Comparison of ENCODE assay signal across 22 cellular contexts in the genomic region with DNA sequence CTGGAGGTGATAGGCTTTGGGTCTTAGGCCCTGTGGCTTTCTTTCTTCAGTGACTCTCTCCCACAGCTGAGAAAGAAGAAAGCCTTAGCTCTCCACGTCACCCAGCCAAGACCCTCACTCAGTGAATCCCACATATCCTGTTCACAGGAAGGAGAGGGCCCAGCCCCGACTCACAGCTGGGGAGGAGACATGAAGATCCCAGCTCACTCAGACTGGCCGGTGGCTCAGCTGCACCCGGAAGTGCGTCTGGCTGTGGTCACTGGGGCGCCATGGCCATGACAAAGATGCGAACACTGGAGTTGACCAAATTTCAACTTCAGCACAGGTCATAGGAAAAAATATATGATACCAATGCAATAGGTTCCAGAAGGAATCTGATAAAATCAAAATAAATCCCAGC. TPM values are rescaled to one million over a fixed set of nuclear protein-coding genes. Genes with fewer than 3 reads are reported as not detected.
"Had no signal": no experiment of that assay in that cellular context is flagged by ENCODE, and none has a peak within 500 bp of the region (broad histone marks: within the 10 kb centered on the region; RNA-seq: fewer than 3 reads in every experiment).

No MANE protein-coding gene starts in this region.

- H3K4me3 Mint-ChIP-seq: mesothelial cell of epicardium; nephron; stimulated activated naive B cell treated with anti-CD40 and anti-IgM and Interleukin-4, amounts not matched to agents 10 μg/mL and 1 μg/mL and 100 μg/mL, for 72 hours had no signal

- H3K9me3 ChIP-seq: colonic mucosa, right atrium auricular region, thoracic aorta, transverse colon had no signal

- H3K4me1 ChIP-seq: colonic mucosa, heart left ventricle, right atrium auricular region, stomach, transverse colon had no signal

- H3K4me3 ChIP-seq: cardiac muscle cell, colonic mucosa, heart left ventricle, right atrium auricular region, stomach, thoracic aorta, transverse colon had no signal

- H3K36me3 Mint-ChIP-seq: mesothelial cell of epicardium; stimulated activated naive B cell treated with anti-CD40 and anti-IgM and Interleukin-4, amounts not matched to agents 10 μg/mL and 1 μg/mL and 100 μg/mL, for 72 hours had no signal

- H3K27ac ChIP-seq: cardiac muscle cell, colonic mucosa, heart left ventricle, right atrium auricular region, stomach, thoracic aorta, transverse colon had no signal

- ATAC-seq: heart left ventricle; stimulated activated naive B cell treated with anti-CD40 and anti-IgM and Interleukin-4, amounts not matched to agents 10 μg/mL and 1 μg/mL and 100 μg/mL, for 72 hours had no signal

- H3K4me1 Mint-ChIP-seq: mesothelial cell of epicardium; stimulated activated naive B cell treated with anti-CD40 and anti-IgM and Interleukin-4, amounts not matched to agents 10 μg/mL and 1 μg/mL and 100 μg/mL, for 72 hours had no signal

- DNase-seq: cerebellar nuclear complex; colonic mucosa; effector CD8-positive, alpha-beta T cell; foreskin melanocyte; hippocampal formation; kidney glomerular epithelial cell; mammary epithelial cell; stimulated activated CD4-positive, alpha-beta T cell treated with anti-CD3 and anti-CD28 coated beads, Interleukin-2, amount 100 ng/mL, for 24 hours; stimulated activated CD4-positive, alpha-beta T cell treated with anti-CD3 and anti-CD28 coated beads, Interleukin-4, amount 100 ng/mL, for 4 hours; stimulated activated naive B cell treated with anti-CD40 and anti-IgM and Interleukin-4, amounts not matched to agents 10 μg/mL and 1 μg/mL and 100 μg/mL, for 72 hours; stomach; substantia nigra; transverse colon had no signal

- H3K27ac Mint-ChIP-seq: mesothelial cell of epicardium; nephron; stimulated activated naive B cell treated with anti-CD40 and anti-IgM and Interleukin-4, amounts not matched to agents 10 μg/mL and 1 μg/mL and 100 μg/mL, for 72 hours had no signal

- H3K27me3 ChIP-seq: cardiac muscle cell, colonic mucosa, heart left ventricle, right atrium auricular region, transverse colon had no signal

- H3K36me3 ChIP-seq: cardiac muscle cell, colonic mucosa, heart left ventricle, right atrium auricular region, stomach, thoracic aorta, transverse colon had no signal

- H3K9me3 Mint-ChIP-seq: nephron; stimulated activated naive B cell treated with anti-CD40 and anti-IgM and Interleukin-4, amounts not matched to agents 10 μg/mL and 1 μg/mL and 100 μg/mL, for 72 hours had no signal

RNA-seq across cellular contexts. Expression of a gene that starts 14.2 kb away (rescaled TPM):
- total RNA-seq: dermis microvascular lymphatic vessel endothelial cell, mammary epithelial cell, myocyte, omental fat pad, right atrium auricular region, thoracic aorta, transverse colon had no signal
- polyA plus RNA-seq: mammary epithelial cell had no signal
